Comparison of ENCODE assay signal across 9 cellular contexts in genomic region chr16:3027983-3028715, GRCh38. TPM values are rescaled to one million over a fixed set of nuclear protein-coding genes. Genes with fewer than 3 reads are reported as not detected.
DNase-seq lines count a peak whose midpoint lies in the region; ATAC-seq and TF ChIP-seq lines count a peak whose summit lies in the region.
"Had no signal": no experiment of that assay in that cellular context is flagged by ENCODE, and none has a peak within 500 bp of the region (broad histone marks: within the 10 kb centered on the region; RNA-seq: fewer than 3 reads in every experiment).

No MANE protein-coding gene starts in this region.

- POLR2A ChIA-PET in OCI-LY7 (lab: Charles Lee), result interaction anchor here (0.6 to 1.2 kb wide), 5 partner anchors 9 to 156 kb away, joined by 3 to 4 read pairs (median 4); no protein-coding TSS in a partner anchor

- CTCF ChIA-PET in OCI-LY7 (lab: Charles Lee; ENCODE audit: unreplicated experiment), result interaction anchor here (0.6 to 1.6 kb wide), 7 partner anchors 10 to 276 kb away, joined by 4 to 12 read pairs (median 5); partner anchors contain the start of gene SRRM2

- H3K36me3 ChIP-seq in HUES64 (ENCODE audit: insufficient read depth, low read length) (peaks cover 17% of the 10 kb centered on the region), OCI-LY7 (ENCODE audit: insufficient read depth, low read length) (peaks cover 16% of the 10 kb centered on the region), fibroblast of lung (ENCODE audit: control insufficient read depth, insufficient read depth, low read length) (peaks cover 16% of the 10 kb centered on the region), neural progenitor cell (no peaks in the 10 kb centered on the region)

- no TSS peak for BruUV-seq in OCI-LY7 (replicated peaks; lab: Mats Ljungman, UMichigan)

- H3K9me2 ChIP-seq in OCI-LY7 (ENCODE audit: insufficient read depth, low read length), result no peaks in the 10 kb centered on the region

- peaks cover 11% of the 10 kb centered on the region for H3K4me1 ChIP-seq in HUES64 (ENCODE audit: insufficient read depth, low read length)
- H3K4me1 ChIP-seq in OCI-LY7 (ENCODE audit: insufficient read depth, low read length, poor library complexity, severe bottlenecking), result peaks cover 14% of the 10 kb centered on the region
- no peaks in the 10 kb centered on the region for H3K4me1 ChIP-seq in fibroblast of lung (ENCODE audit: control insufficient read depth, extremely low read depth, insufficient read depth, low read length)
- peaks cover 10% of the 10 kb centered on the region for H3K4me1 ChIP-seq in neural progenitor cell

- no peaks in the 10 kb centered on the region for H3K9me3 Mint-ChIP-seq in activated T-cell treated with anti-CD3 and anti-CD28 coated beads, Interleukin-2, amount 50 U/mL, for 4 hours
- no peaks in the 10 kb centered on the region for H3K9me3 Mint-ChIP-seq in neural progenitor cell

- no peaks in the 10 kb centered on the region for H3K79me2 ChIP-seq in OCI-LY7 (ENCODE audit: insufficient read depth, low read depth, low read length)
- no peaks in the 10 kb centered on the region for H3K79me2 ChIP-seq in fibroblast of lung (ENCODE audit: control insufficient read depth, insufficient read depth, low read length)
- H3K79me2 ChIP-seq in neural progenitor cell (ENCODE audit: low read depth), result peaks cover 10% of the 10 kb centered on the region

- WGBS in HUES64, result 6% methylated on average over 58 of the region's 58 CpGs

- H3K4me3 Mint-ChIP-seq in activated T-cell treated with anti-CD3 and anti-CD28 coated beads, Interleukin-2, amount 50 U/mL, for 4 hours, result peak overlapping the region; percentile 29
- peak overlapping the region; percentile 13 for H3K4me3 Mint-ChIP-seq in neural progenitor cell

- H3K27ac Mint-ChIP-seq in neural progenitor cell, result no peak overlapping the region

- H3K9ac ChIP-seq in HUES64 (ENCODE audit: low read depth, low read length), result no peak overlapping the region
- H3K9ac ChIP-seq in fibroblast of lung (ENCODE audit: insufficient read depth, low read length), result no peak overlapping the region
- H3K9ac ChIP-seq in neural progenitor cell, result no peak overlapping the region

- H3F3A ChIP-seq in neural progenitor cell (ENCODE audit: low read depth), result peaks cover 17% of the 10 kb centered on the region

- H3K27me3 ChIP-seq in HUES64 (ENCODE audit: insufficient read depth, low read length) (peaks cover 20% of the 10 kb centered on the region), fibroblast of lung (ENCODE audit: control insufficient read depth, insufficient read depth, low read length) (peaks cover 9% of the 10 kb centered on the region), neural progenitor cell (peaks cover 22% of the 10 kb centered on the region)

- DNase-seq in EH (ENCODE audit: low read depth) (peak; percentile 73), OCI-LY7 (ENCODE audit: low spot score) (peak; percentile 90), fibroblast of lung (ENCODE audit: low read depth in 2 of 2) (peak; percentile 57 to 61), neural progenitor cell (ENCODE audit: low spot score) (peak; percentile 96), substantia nigra (lab: John Stamatoyannopoulos, UW) (peak in 31 of 49 donors; percentile 3 to 89 (median 40))
- peak; percentile 88 for DNase-seq in activated T-cell treated with anti-CD3 and anti-CD28 coated beads, Interleukin-2, amount 50 U/mL, for 4 hours

- peak; percentile 76 for TF ChIP-seq CTCF in OCI-LY7 (conservative IDR thresholded peaks at IDR 0.05; ENCODE audit: low read length)
- peak; percentile 24 to 57 for TF ChIP-seq CTCF in fibroblast of lung (conservative IDR thresholded peaks at IDR 0.05 in 1 of 2, IDR thresholded peaks at IDR 0.05 in 1 of 2; ENCODE audit: low read depth in 1 of 2, low read length in 2 of 2)
- peak; percentile 85 for TF ChIP-seq CTCF in neural progenitor cell (IDR thresholded peaks at IDR 0.05)

- peak; percentile 40 to 48 for ATAC-seq in activated T-cell treated with anti-CD3 and anti-CD28 coated beads, Interleukin-2, amount 50 U/mL, for 4 hours
- ATAC-seq in GM21367 (IDR thresholded peaks at IDR 0.05; ENCODE audit: unreplicated experiment), result no peak

- intact Hi-C loops in OCI-LY7 (cut with micrococcal nuclease; ENCODE audit: unreplicated experiment), result loop anchor here (1.0 kb wide), 1 partner anchor 25 kb away; no protein-coding TSS in a partner anchor

- H3K4me3 ChIP-seq in HUES64 (ENCODE audit: low read length) (peak overlapping the region; percentile 37), OCI-LY7 (ENCODE audit: low read depth, low read length, poor library complexity, severe bottlenecking) (no peak overlapping the region), fibroblast of lung (replicated peaks in 1 of 4; ENCODE audit: control extremely low read depth in 1 of 4, insufficient read depth in 1 of 4, low read depth in 3 of 4, low read length in 4 of 4) (no peak overlapping the region), neural progenitor cell (peak overlapping the region; percentile 8)

- peaks cover 27% of the 10 kb centered on the region for H3K4me1 Mint-ChIP-seq in activated T-cell treated with anti-CD3 and anti-CD28 coated beads, Interleukin-2, amount 50 U/mL, for 4 hours (ENCODE audit: low read depth)
- H3K4me1 Mint-ChIP-seq in neural progenitor cell, result peaks cover 26% of the 10 kb centered on the region

- H3K9me3 ChIP-seq in HUES64 (ENCODE audit: insufficient read depth, low read depth, low read length) (no peaks in the 10 kb centered on the region), OCI-LY7 (ENCODE audit: low read length) (no peaks in the 10 kb centered on the region), fibroblast of lung (ENCODE audit: control insufficient read depth, insufficient read depth, low read depth, low read length) (no peaks in the 10 kb centered on the region), neural progenitor cell (ENCODE audit: low read depth) (no peaks in the 10 kb centered on the region)

- peaks cover 26% of the 10 kb centered on the region for H3K27me3 Mint-ChIP-seq in activated T-cell treated with anti-CD3 and anti-CD28 coated beads, Interleukin-2, amount 50 U/mL, for 4 hours (ENCODE audit: low read depth)
- H3K27me3 Mint-ChIP-seq in neural progenitor cell (ENCODE audit: insufficient read depth, low read depth), result peaks cover 22% of the 10 kb centered on the region

- H3K36me3 Mint-ChIP-seq in activated T-cell treated with anti-CD3 and anti-CD28 coated beads, Interleukin-2, amount 50 U/mL, for 4 hours (ENCODE audit: insufficient read depth), result peaks cover 13% of the 10 kb centered on the region
- peaks cover 9% of the 10 kb centered on the region for H3K36me3 Mint-ChIP-seq in neural progenitor cell

- H2AFZ ChIP-seq in OCI-LY7 (ENCODE audit: low read length) (no peak overlapping the region), fibroblast of lung (ENCODE audit: low read length) (no peak overlapping the region), neural progenitor cell (replicated peaks) (no peak overlapping the region)

- H4K20me1 ChIP-seq in OCI-LY7 (ENCODE audit: insufficient read depth, low read length), result no peaks in the 10 kb centered on the region; the same call in 1 of the 2 replicates
- H4K20me1 ChIP-seq in fibroblast of lung (ENCODE audit: control insufficient read depth, extremely low read depth, insufficient read depth, low read length), result peaks cover 2% of the 10 kb centered on the region
- H4K20me1 ChIP-seq in neural progenitor cell (ENCODE audit: low read depth), result peaks cover 39% of the 10 kb centered on the region

- H3K27ac ChIP-seq in HUES64 (ENCODE audit: low read depth, low read length), result peak overlapping the region; percentile 74; the same call in 1 of the 2 replicates
- H3K27ac ChIP-seq in OCI-LY7 (ENCODE audit: low read depth, low read length, poor library complexity, severe bottlenecking), result no peak overlapping the region
- no peak overlapping the region for H3K27ac ChIP-seq in fibroblast of lung (ENCODE audit: insufficient read depth, low read length)
- H3K27ac ChIP-seq in neural progenitor cell, result no peak overlapping the region
- no peak overlapping the region for H3K27ac ChIP-seq in substantia nigra (ENCODE audit: low read depth, low read length, poor library complexity, severe bottlenecking)
- H3K27ac ChIP-seq: epithelial cell of prostate had no signal

- peak overlapping the region; percentile 38; the same call in 1 of the 2 replicates for H3K4me2 ChIP-seq in OCI-LY7 (ENCODE audit: low read length)
- no peak overlapping the region for H3K4me2 ChIP-seq in fibroblast of lung (ENCODE audit: extremely low read depth, insufficient read depth, low read length)
- H3K4me2 ChIP-seq in neural progenitor cell, result peak overlapping the region; percentile 74

RNA-seq across cellular contexts. Expression of gene THOC6, which starts 4.3 kb away (rescaled TPM):
- 53.2 TPM for polyA plus RNA-seq in HUES64 (2013, experiment 1 of 2)
- 46.4 TPM for polyA plus RNA-seq in HUES64 (2013, experiment 2 of 2)
- total RNA-seq in OCI-LY7 (2014; rRNA removed; shearing (Covaris generic)), result 33.7 and 36.0 TPM in 2 replicates
- 26.3 and 33.6 TPM in 2 replicates for total RNA-seq in OCI-LY7 (2022)
- 10 to 100 TPM; 70.4 to 86.3 (median 71.7) TPM for total RNA-seq in activated T-cell treated with anti-CD3 and anti-CD28 coated beads, Interleukin-2, amount 50 U/mL, for 4 hours
- total RNA-seq in fibroblast of lung, result 25.4 and 26.6 TPM in 2 replicates
- polyA plus RNA-seq in fibroblast of lung, result 17.6 and 19.7 TPM in 2 replicates
- polyA plus RNA-seq in fibroblast of lung (2012), result 23.8 and 28.3 TPM in 2 replicates
- 35.4 and 45.0 TPM in 2 replicates for polyA minus RNA-seq in fibroblast of lung (ENCODE audit: low replicate concordance)
- total RNA-seq in neural progenitor cell (ENCODE audit: low replicate concordance), result 16.6 and 28.6 TPM in 2 replicates

RNA-seq across cellular contexts. Expression of gene HCFC1R1, which starts 4.4 kb away (rescaled TPM):
- 64.6 TPM for polyA plus RNA-seq in HUES64 (2013, experiment 1 of 2)
- polyA plus RNA-seq in HUES64 (2013, experiment 2 of 2), result 74.2 TPM
- 17.1 and 29.1 TPM in 2 replicates for total RNA-seq in OCI-LY7 (2014; rRNA removed; shearing (Covaris generic))
- total RNA-seq in OCI-LY7 (2022) (32.2 and 39.4 TPM in 2 replicates), fibroblast of lung (36.0 and 75.5 TPM in 2 replicates), neural progenitor cell (ENCODE audit: low replicate concordance) (1.6 and 15.7 TPM in 2 replicates)
- total RNA-seq in activated T-cell treated with anti-CD3 and anti-CD28 coated beads, Interleukin-2, amount 50 U/mL, for 4 hours, result 10 to 100 TPM; 32.7 to 36.9 (median 33.9) TPM
- 44.9 and 58.0 TPM in 2 replicates for polyA plus RNA-seq in fibroblast of lung
- 219 and 305 TPM in 2 replicates for polyA plus RNA-seq in fibroblast of lung (2012)
- 66.1 and 106 TPM in 2 replicates for polyA minus RNA-seq in fibroblast of lung (ENCODE audit: low replicate concordance)

RNA-seq across cellular contexts. Expression of gene TNFRSF12A, which starts 8.0 kb away (rescaled TPM):
- 63.8 TPM for polyA plus RNA-seq in HUES64 (2013, experiment 1 of 2)
- polyA plus RNA-seq in HUES64 (2013, experiment 2 of 2), result 60.7 TPM
- 4.1 and 4.9 TPM in 2 replicates for total RNA-seq in OCI-LY7 (2014; rRNA removed; shearing (Covaris generic))
- total RNA-seq in OCI-LY7 (2022) (1.3 and 1.9 TPM in 2 replicates), fibroblast of lung (159 and 196 TPM in 2 replicates), neural progenitor cell (ENCODE audit: low replicate concordance) (6.7 and 14.3 TPM in 2 replicates)
- total RNA-seq in activated T-cell treated with anti-CD3 and anti-CD28 coated beads, Interleukin-2, amount 50 U/mL, for 4 hours, result 1 to 10 TPM; 4.2 to 6.9 (median 5.1) TPM
- 80.7 and 110 TPM in 2 replicates for polyA plus RNA-seq in fibroblast of lung
- 155 and 264 TPM in 2 replicates for polyA plus RNA-seq in fibroblast of lung (2012)
- polyA minus RNA-seq in fibroblast of lung (ENCODE audit: low replicate concordance), result 49.2 and 66.2 TPM in 2 replicates

RNA-seq across cellular contexts. Expression of gene BICDL2, which starts 8.6 kb away (rescaled TPM):
- polyA plus RNA-seq in HUES64 (2013, experiment 1 of 2), result 1.7 TPM
- polyA plus RNA-seq in HUES64 (2013, experiment 2 of 2), result 2.1 TPM
- total RNA-seq in OCI-LY7 (2014; rRNA removed; shearing (Covaris generic)), result not detected in 2 replicates
- total RNA-seq in OCI-LY7 (2022) (not detected in 2 replicates), fibroblast of lung (not detected in 2 replicates), neural progenitor cell (ENCODE audit: low replicate concordance) (0.12 TPM in 1 of 2 replicates, not detected in the other)
- total RNA-seq in activated T-cell treated with anti-CD3 and anti-CD28 coated beads, Interleukin-2, amount 50 U/mL, for 4 hours, result under 1 TPM in 1 of 3 donors, not detected in 2; 0.05 TPM
- polyA plus RNA-seq in fibroblast of lung, result 0.05 TPM in 1 of 2 replicates, not detected in the other
- polyA plus RNA-seq in fibroblast of lung (2012), result 0.06 and 0.12 TPM in 2 replicates
- not detected in 2 replicates for polyA minus RNA-seq in fibroblast of lung (ENCODE audit: low replicate concordance)

RNA-seq across cellular contexts. Expression of gene CLDN6, which starts 10.2 kb away (rescaled TPM):
- 517 TPM for polyA plus RNA-seq in HUES64 (2013, experiment 1 of 2)
- polyA plus RNA-seq in HUES64 (2013, experiment 2 of 2), result 422 TPM
- total RNA-seq in OCI-LY7 (2014; rRNA removed; shearing (Covaris generic)), result not detected in 2 replicates
- total RNA-seq in OCI-LY7 (2022), result not detected in 2 replicates
- under 1 TPM; 0.18 to 0.30 (median 0.22) TPM for total RNA-seq in activated T-cell treated with anti-CD3 and anti-CD28 coated beads, Interleukin-2, amount 50 U/mL, for 4 hours
- 0.26 TPM in 1 of 2 replicates, not detected in the other for total RNA-seq in fibroblast of lung
- 0.03 TPM in 1 of 2 replicates, not detected in the other for polyA plus RNA-seq in fibroblast of lung
- 0.10 TPM in 1 of 2 replicates, not detected in the other for polyA plus RNA-seq in fibroblast of lung (2012)
- polyA minus RNA-seq in fibroblast of lung (ENCODE audit: low replicate concordance), result not detected in 2 replicates
- total RNA-seq in neural progenitor cell (ENCODE audit: low replicate concordance), result 31.6 and 60.0 TPM in 2 replicates

Comparison
In these comparisons a context has a peak if more than half of its experiments do, and no peak if none do; other contexts are left out.
1. DNase-seq: peak in every context shown above with its lines; median percentile 96 in neural progenitor cell; 90 in OCI-LY7; 88 in activated T-cell treated with anti-CD3 and anti-CD28 coated beads, Interleukin-2, amount 50 U/mL, for 4 hours; 73 in EH; 59 in fibroblast of lung; 40 in substantia nigra.
2. H3K4me3 ChIP-seq: peak in HUES64 (single experiment) and neural progenitor cell (single experiment); none in OCI-LY7 (single experiment) and fibroblast of lung (0 of 4).
3. RNA of gene TNFRSF12A, which starts 8.0 kb away (total RNA-seq): 159 to 196 TPM in fibroblast of lung; 6.7 to 14.3 TPM in neural progenitor cell, 4.2 to 6.9 TPM in activated T-cell treated with anti-CD3 and anti-CD28 coated beads, Interleukin-2, amount 50 U/mL, for 4 hours and 1.3 to 4.9 TPM in OCI-LY7; every median in the first group is over 10 times any median in the second.
4. Peak in every context shown above with its lines, with median percentiles within 50 percentile points of each other: CTCF ChIP-seq.